In the genomic region with DNA sequence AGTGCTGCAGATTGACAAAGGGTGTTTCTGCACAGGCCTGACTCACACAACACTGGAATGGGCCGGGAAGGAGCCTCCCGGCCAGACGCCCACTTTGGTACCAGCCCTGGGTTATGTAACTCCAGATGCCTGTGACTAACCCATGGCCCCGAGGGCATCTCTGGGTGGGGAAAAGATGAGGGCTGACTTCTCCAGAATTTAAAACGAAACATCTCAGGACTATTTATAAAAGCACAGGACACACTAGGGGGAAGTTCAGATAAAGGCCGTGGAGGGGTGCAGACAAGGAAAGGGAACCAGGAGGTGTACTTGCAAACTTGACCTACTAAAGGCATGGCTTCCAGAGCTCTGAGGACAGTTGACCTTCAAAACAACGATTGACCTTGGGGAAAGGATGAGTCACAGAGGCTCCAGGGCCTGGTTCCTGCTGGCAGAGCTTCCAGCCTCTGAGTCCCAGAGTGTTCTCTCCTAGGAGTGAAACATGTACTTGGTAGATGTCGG, we compare ENCODE assay signal across 11 cellular contexts.
DNase-seq lines count a peak whose midpoint lies in the region; ATAC-seq and TF ChIP-seq lines count a peak whose summit lies in the region.
"Had no signal": no experiment of that assay in that cellular context is flagged by ENCODE, and none has a peak within 500 bp of the region (broad histone marks: within the 10 kb centered on the region; RNA-seq: fewer than 3 reads in every experiment).

No MANE protein-coding gene starts in this region.

- H3K36me3 ChIP-seq in PC-3 (ENCODE audit: low read depth, low read length): no peaks in the 10 kb centered on the region
- H3K36me3 ChIP-seq in ovary: no peaks in the 10 kb centered on the region

- H3K79me2 ChIP-seq in PC-3 (ENCODE audit: low read length): no peaks in the 10 kb centered on the region

- H3F3A ChIP-seq in PC-3 (ENCODE audit: low read length, unreplicated experiment): peaks cover under 1% of the 10 kb centered on the region

- no peak overlapping the region for H3K27ac Mint-ChIP-seq in naive thymus-derived CD8-positive, alpha-beta T cell

- H3K4me1 ChIP-seq in PC-3 (ENCODE audit: insufficient read depth, low read length) (peaks cover 29% of the 10 kb centered on the region), ovary (ENCODE audit: insufficient read depth) (peaks cover 13% of the 10 kb centered on the region)

- no peak for TF ChIP-seq EP300 in ovary (IDR thresholded peaks at IDR 0.05)

- H3K4me3 Mint-ChIP-seq in naive thymus-derived CD8-positive, alpha-beta T cell: no peak overlapping the region

- peak overlapping the region; percentile 56 for H3K9ac ChIP-seq in PC-3 (ENCODE audit: low read length)

- peaks cover 0 to 14% (median 0%) of the 10 kb centered on the region in 3 donors for H3K36me3 Mint-ChIP-seq in naive thymus-derived CD8-positive, alpha-beta T cell

- H3K9me2 ChIP-seq in PC-3 (replicated peaks; ENCODE audit: low read length): no peaks in the 10 kb centered on the region

- peaks cover 0 to 16% (median 2%) of the 10 kb centered on the region in 9 donors for H3K9me3 Mint-ChIP-seq in naive thymus-derived CD8-positive, alpha-beta T cell

- intact Hi-C loops in PC-3 (cut with micrococcal nuclease): no loop called here
- intact Hi-C loops in ovary (cut with DNase I): no loop called here

- H2AFZ ChIP-seq in PC-3 (ENCODE audit: low read length): no peak overlapping the region

- ATAC-seq in PC-3: peak; percentile 45
- ATAC-seq in naive thymus-derived CD8-positive, alpha-beta T cell: no peak
- ATAC-seq: Panc1 had no signal

- WGBS in ovary, 3 donors: 10 to 30% (median 15%) methylated on average over 8 of the region's 8 CpGs

- peaks cover 1 to 16% (median 4%) of the 10 kb centered on the region in 5 donors for H3K27me3 Mint-ChIP-seq in naive thymus-derived CD8-positive, alpha-beta T cell

- no peak for TF ChIP-seq POLR2A in ovary (IDR thresholded peaks at IDR 0.05)

- TF ChIP-seq CTCF in PC-3 (conservative IDR thresholded peaks at IDR 0.05; ENCODE audit: low read depth, low read length): no peak
- TF ChIP-seq CTCF in ovary (IDR thresholded peaks at IDR 0.05): no peak
- TF ChIP-seq CTCF in coronary artery (IDR thresholded peaks at IDR 0.05): no peak

- no peaks in the 10 kb centered on the region for H3K27me3 ChIP-seq in PC-3 (ENCODE audit: low read length)
- H3K27me3 ChIP-seq in ovary: no peaks in the 10 kb centered on the region

- DNase-seq in GM03348 (ENCODE audit: low spot score): peak; percentile 78
- DNase-seq in PC-3: peak; percentile 75
- DNase-seq in dermis blood vessel endothelial cell: peak; percentile 52
- peak in 4 of 5 donors; percentile 37 to 77 (median 60) for DNase-seq in ovary
- DNase-seq in NCI-H2107 treated with DMSO at 0.1 percent for 48 hours (lab: John Stamatoyannopoulos, UW; ENCODE audit: unreplicated experiment): no peak
- no peak for DNase-seq in coronary artery (ENCODE audit: low spot score)
- DNase-seq in naive thymus-derived CD8-positive, alpha-beta T cell: no peak
- DNase-seq in activated CD4-positive, alpha-beta T cell treated with anti-CD3 and anti-CD28 coated beads, Interleukin-2, amount 50 U/mL, for 1 hour: no peak
- DNase-seq: NCI-H1417; stimulated activated CD4-positive, alpha-beta T cell treated with anti-CD3 and anti-CD28 coated beads, Interleukin-2, amount 100 ng/mL, for 48 hours had no signal

- CTCF ChIA-PET in PC-3 (lab: Charles Lee): no interaction called here

- no TSS peak for BruUV-seq in PC-3 (replicated peaks; lab: Mats Ljungman, UMichigan)

- peak overlapping the region; percentile 76 for H3K27ac ChIP-seq in PC-3 (ENCODE audit: low read length)
- peak overlapping the region in 1 of 2 donors; percentile 27 for H3K27ac ChIP-seq in ovary
- peak overlapping the region in 1 of 2 donors; percentile 62 for H3K27ac ChIP-seq in coronary artery

- POLR2A ChIA-PET in PC-3 (lab: Charles Lee; ENCODE audit: unreplicated experiment): no interaction called here
- POLR2A ChIA-PET in naive thymus-derived CD8-positive, alpha-beta T cell (lab: Charles Lee): no interaction called here

- no peaks in the 10 kb centered on the region for H3K9me3 ChIP-seq in PC-3 (ENCODE audit: low read length)
- H3K9me3 ChIP-seq in ovary: no peaks in the 10 kb centered on the region

- no peak overlapping the region for H3K4me2 ChIP-seq in PC-3 (ENCODE audit: low read length)

- H4K20me1 ChIP-seq in PC-3 (ENCODE audit: low read length): no peaks in the 10 kb centered on the region

- no peaks in the 10 kb centered on the region for H3K4me1 Mint-ChIP-seq in naive thymus-derived CD8-positive, alpha-beta T cell

- H3K4me3 ChIP-seq in PC-3 (ENCODE audit: low read length): no peak overlapping the region
- no peak overlapping the region for H3K4me3 ChIP-seq in ovary
- H3K4me3 ChIP-seq in coronary artery: no peak overlapping the region

Comparison
In these comparisons a context has a peak if more than half of its experiments do, and no peak if none do; other contexts are left out.
1. DNase-seq: peak in GM03348 (single experiment), PC-3 (single experiment), dermis blood vessel endothelial cell (single experiment) and ovary (4 of 5); none in NCI-H2107 treated with DMSO at 0.1 percent for 48 hours (single experiment), coronary artery (single experiment), naive thymus-derived CD8-positive, alpha-beta T cell (0 of 10) and activated CD4-positive, alpha-beta T cell treated with anti-CD3 and anti-CD28 coated beads, Interleukin-2, amount 50 U/mL, for 1 hour (single experiment).